ENCODE assay signal across 15 cellular contexts in genomic region chr7:137091396-137091795, GRCh38.
DNase-seq lines count a peak whose midpoint lies in the region; ATAC-seq and TF ChIP-seq lines count a peak whose summit lies in the region.
"Had no signal": no experiment of that assay in that cellular context is flagged by ENCODE, and none has a peak within 500 bp of the region (broad histone marks: within the 10 kb centered on the region; RNA-seq: fewer than 3 reads in every experiment).

No MANE protein-coding gene starts in this region.

- H3K4me2 ChIP-seq in OCI-LY3 (ENCODE audit: low read length) (no peak overlapping the region), neuronal stem cell (ENCODE audit: insufficient read depth, low read length, poor library complexity, severe bottlenecking) (no peak overlapping the region)

- no peak for ATAC-seq in HG03097 (IDR thresholded peaks at IDR 0.05; ENCODE audit: low FRiP score, unreplicated experiment)

- H3K9me3 ChIP-seq in OCI-LY3 (ENCODE audit: insufficient read depth, low read length) (no peaks in the 10 kb centered on the region), neuronal stem cell (replicated peaks in 1 of 2; ENCODE audit: control insufficient read depth in 2 of 2, insufficient read depth in 1 of 2, low read depth in 1 of 2, low read length in 2 of 2) (no peaks in the 10 kb centered on the region)
- H3K9me3 ChIP-seq: ascending aorta had no signal

- H3K9ac ChIP-seq in OCI-LY3 (ENCODE audit: low read length), result no peak overlapping the region
- no peak overlapping the region for H3K9ac ChIP-seq in neuronal stem cell (ENCODE audit: low read depth, low read length, poor library complexity)

- H3K18ac ChIP-seq in neuronal stem cell (ENCODE audit: low read length), result no peak overlapping the region

- peak; percentile 27 for DNase-seq in DMS53 (lab: John Stamatoyannopoulos, UW)
- DNase-seq in DMS53 treated with DMSO at 0.1 percent for 48 hours (lab: John Stamatoyannopoulos, UW; ENCODE audit: unreplicated experiment), result no peak
- peak; percentile 23 for DNase-seq in fibroblast of peridontal ligament (ENCODE audit: extremely low read depth)
- peak; percentile 26 for DNase-seq in neuronal stem cell (ENCODE audit: low spot score)
- no peak for DNase-seq in activated naive CD4-positive, alpha-beta T cell treated with anti-CD3 and anti-CD28 coated beads, Interleukin-2, amount 10 ng/mL, durations not matched to agents 7 days and 5 days
- no peak for DNase-seq in NCI-H1436 (lab: John Stamatoyannopoulos, UW)
- DNase-seq: 8988T; activated CD8-positive, alpha-beta memory T cell treated with anti-CD3 and anti-CD28 coated beads, Interleukin-2, amount 50 U/mL, for 48 hours; NCI-H345; stimulated activated CD8-positive, alpha-beta memory T cell treated with anti-CD3 and anti-CD28 coated beads, Interleukin-4, amount 100 ng/mL, for 48 hours had no signal

- no peak overlapping the region for H4K91ac ChIP-seq in neuronal stem cell (ENCODE audit: low read depth, low read length, poor library complexity)

- H2BK120ac ChIP-seq in neuronal stem cell (ENCODE audit: low read depth, low read length), result no peak overlapping the region

- no peak overlapping the region for H3K14ac ChIP-seq in neuronal stem cell (ENCODE audit: low read length)

- H2BK15ac ChIP-seq in neuronal stem cell (ENCODE audit: low read length), result no peak overlapping the region

- H2AK5ac ChIP-seq in neuronal stem cell (ENCODE audit: low read depth, low read length), result no peak overlapping the region

- no peak overlapping the region for H2BK12ac ChIP-seq in neuronal stem cell (ENCODE audit: low read length)

- no peak overlapping the region for H3K27ac ChIP-seq in OCI-LY3 (ENCODE audit: low read length)
- no peak overlapping the region for H3K27ac ChIP-seq in neuronal stem cell (replicated peaks; ENCODE audit: low read length)
- H3K27ac ChIP-seq: ascending aorta, skin epidermis had no signal

- H3K4me3 ChIP-seq in OCI-LY3 (ENCODE audit: low read length), result no peak overlapping the region
- H3K4me3 ChIP-seq in neuronal stem cell (ENCODE audit: low read length in 2 of 2), result no peak overlapping the region
- H3K4me3 ChIP-seq: ascending aorta, skin epidermis had no signal

- H3K36me3 Mint-ChIP-seq in activated naive CD4-positive, alpha-beta T cell treated with anti-CD3 and anti-CD28 coated beads, Interleukin-2, amount 10 ng/mL, durations not matched to agents 7 days and 5 days, result no peaks in the 10 kb centered on the region

- peak overlapping the region; percentile 24 for H4K8ac ChIP-seq in neuronal stem cell (ENCODE audit: low read depth, low read length)

- H3K4me1 ChIP-seq in OCI-LY3 (ENCODE audit: low read length) (no peaks in the 10 kb centered on the region), neuronal stem cell (ENCODE audit: control insufficient read depth in 2 of 2, insufficient read depth in 1 of 2, low read depth in 1 of 2, low read length in 2 of 2) (no peaks in the 10 kb centered on the region)
- H3K4me1 ChIP-seq: ascending aorta had no signal

- no peaks in the 10 kb centered on the region for H3K4me1 Mint-ChIP-seq in activated naive CD4-positive, alpha-beta T cell treated with anti-CD3 and anti-CD28 coated beads, Interleukin-2, amount 10 ng/mL, durations not matched to agents 7 days and 5 days

- no peaks in the 10 kb centered on the region for H4K20me1 ChIP-seq in OCI-LY3 (ENCODE audit: insufficient read depth, low read length)

- no peaks in the 10 kb centered on the region for H3K36me3 ChIP-seq in OCI-LY3 (replicated peaks; ENCODE audit: low read depth, low read length)
- H3K36me3 ChIP-seq in neuronal stem cell (replicated peaks in 1 of 2; ENCODE audit: control insufficient read depth in 2 of 2, insufficient read depth in 2 of 2, low read length in 2 of 2), result no peaks in the 10 kb centered on the region
- H3K36me3 ChIP-seq: ascending aorta had no signal

- H2BK5ac ChIP-seq in neuronal stem cell (ENCODE audit: low read length), result no peak overlapping the region

- no peak overlapping the region for H3K23ac ChIP-seq in neuronal stem cell (ENCODE audit: low read depth, low read length, poor library complexity)

- CTCF ChIA-PET in activated naive CD4-positive, alpha-beta T cell treated with anti-CD3 and anti-CD28 coated beads, Interleukin-2, amount 10 ng/mL, durations not matched to agents 7 days and 5 days (lab: Charles Lee), result no interaction called here

- no peak overlapping the region for H3K4ac ChIP-seq in neuronal stem cell (ENCODE audit: low read length)

- peak; percentile 4; the same call in 1 of the 2 replicates for TF ChIP-seq CTCF in OCI-LY3 (IDR thresholded peaks at IDR 0.05; ENCODE audit: low read depth, low read length)

- H3K79me2 ChIP-seq in OCI-LY3 (ENCODE audit: low read length), result no peaks in the 10 kb centered on the region

- H3K27ac Mint-ChIP-seq in activated naive CD4-positive, alpha-beta T cell treated with anti-CD3 and anti-CD28 coated beads, Interleukin-2, amount 10 ng/mL, durations not matched to agents 7 days and 5 days, result no peak overlapping the region
- H3K27ac Mint-ChIP-seq: T-helper 2 cell treated with Interferon-gamma antibody and Interleukin-4, amounts not matched to agents 5 μg/mL and 100 μg/mL, for 36 hours had no signal

- H2AFZ ChIP-seq in OCI-LY3 (ENCODE audit: low read depth, low read length) (no peak overlapping the region), neuronal stem cell (ENCODE audit: low read length) (no peak overlapping the region)

- no peaks in the 10 kb centered on the region for H3K27me3 Mint-ChIP-seq in activated naive CD4-positive, alpha-beta T cell treated with anti-CD3 and anti-CD28 coated beads, Interleukin-2, amount 10 ng/mL, durations not matched to agents 7 days and 5 days

- no CpG with 5 or more reads among the region's 2 CpGs for WGBS in neuronal stem cell (ENCODE audit: extremely low coverage in 2 of 2, insufficient read length in 2 of 2, insufficient replicate concordance in 1 of 2), 2 donors

- H3K79me1 ChIP-seq in neuronal stem cell (ENCODE audit: low read depth, low read length), result no peaks in the 10 kb centered on the region

- no peaks in the 10 kb centered on the region for H3K27me3 ChIP-seq in OCI-LY3 (ENCODE audit: low read depth, low read length)
- no peaks in the 10 kb centered on the region for H3K27me3 ChIP-seq in neuronal stem cell (ENCODE audit: control insufficient read depth in 3 of 3, insufficient read depth in 3 of 3, low read depth in 1 of 3, low read length in 3 of 3)
- H3K27me3 ChIP-seq: ascending aorta had no signal

- peaks cover 24% of the 10 kb centered on the region for H3K9me3 Mint-ChIP-seq in activated naive CD4-positive, alpha-beta T cell treated with anti-CD3 and anti-CD28 coated beads, Interleukin-2, amount 10 ng/mL, durations not matched to agents 7 days and 5 days

- H3K4me3 Mint-ChIP-seq in activated naive CD4-positive, alpha-beta T cell treated with anti-CD3 and anti-CD28 coated beads, Interleukin-2, amount 10 ng/mL, durations not matched to agents 7 days and 5 days, result no peak overlapping the region
- H3K4me3 Mint-ChIP-seq: T-helper 2 cell treated with Interferon-gamma antibody and Interleukin-4, amounts not matched to agents 5 μg/mL and 100 μg/mL, for 36 hours had no signal

Comparison
In these comparisons a context has a peak if more than half of its experiments do, and no peak if none do; other contexts are left out.
1. DNase-seq: peak in DMS53 (single experiment), fibroblast of peridontal ligament (single experiment) and neuronal stem cell (single experiment); none in DMS53 treated with DMSO at 0.1 percent for 48 hours (single experiment), activated naive CD4-positive, alpha-beta T cell treated with anti-CD3 and anti-CD28 coated beads, Interleukin-2, amount 10 ng/mL, durations not matched to agents 7 days and 5 days (single experiment) and NCI-H1436 (single experiment).